In the genomic region with DNA sequence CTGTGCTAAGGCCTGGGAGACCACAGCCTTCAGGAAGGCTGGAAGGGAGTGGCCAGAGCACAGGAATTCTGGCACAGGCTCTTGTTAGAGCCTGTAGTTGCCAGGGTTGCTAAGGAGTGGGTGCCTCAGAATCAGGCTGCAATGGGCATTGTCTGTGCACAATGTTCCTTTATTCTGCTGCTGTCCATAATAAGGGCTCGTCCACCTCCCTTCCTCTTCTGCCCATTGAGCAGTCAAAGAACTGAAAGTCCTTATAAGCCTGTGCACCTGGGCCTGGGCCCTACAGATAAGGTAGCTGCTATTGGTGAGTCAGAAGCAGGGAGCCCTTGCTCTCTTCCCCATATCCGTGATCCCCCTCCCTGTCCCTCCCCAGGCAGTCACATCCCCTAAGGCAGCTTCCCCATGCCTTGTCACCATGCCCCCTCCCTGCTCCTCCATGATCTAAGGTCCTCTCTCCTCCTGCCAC, we compare ENCODE assay signal across 15 cellular contexts. TPM values are rescaled to one million over a fixed set of nuclear protein-coding genes. Genes with fewer than 3 reads are reported as not detected.
DNase-seq lines count a peak whose midpoint lies in the region; ATAC-seq, FAIRE-seq and TF ChIP-seq lines count a peak whose summit lies in the region.
"Had no signal": no experiment of that assay in that cellular context is flagged by ENCODE, and none has a peak within 500 bp of the region (broad histone marks: within the 10 kb centered on the region; RNA-seq: fewer than 3 reads in every experiment).

No MANE protein-coding gene starts in this region.

- TF ChIP-seq CTCF in astrocyte (IDR thresholded peaks at IDR 0.05; ENCODE audit: insufficient read depth, low read depth, low read length): no peak
- TF ChIP-seq CTCF in heart right ventricle (IDR thresholded peaks at IDR 0.05): no peak

- no peaks in the 10 kb centered on the region for H3K9me3 ChIP-seq in astrocyte (ENCODE audit: insufficient read depth, low read depth, low read length)
- H3K9me3 ChIP-seq in heart right ventricle: no peaks in the 10 kb centered on the region

- H3K27ac ChIP-seq in astrocyte (ENCODE audit: low read depth, low read length) (no peak overlapping the region), heart right ventricle (peak overlapping the region in 2 of 10 donors; percentile 23 to 61)

- H2AFZ ChIP-seq in astrocyte (ENCODE audit: low read depth, low read length): no peak overlapping the region

- no peaks in the 10 kb centered on the region for H3K4me1 Mint-ChIP-seq in astrocyte (ENCODE audit: low read depth, unreplicated experiment)
- H3K4me1 Mint-ChIP-seq: CD4-positive, alpha-beta memory T cell; stimulated activated memory B cell treated with anti-CD40 and anti-IgM and Interleukin-4, amounts not matched to agents 10 μg/mL and 1 μg/mL and 100 μg/mL, for 72 hours had no signal

- no peak overlapping the region for H3K9ac ChIP-seq in astrocyte (ENCODE audit: low read length)

- no peaks in the 10 kb centered on the region for H3K27me3 ChIP-seq in astrocyte (ENCODE audit: insufficient read depth, low read length)
- no peaks in the 10 kb centered on the region for H3K27me3 ChIP-seq in heart right ventricle

- H3K36me3 ChIP-seq in astrocyte (ENCODE audit: insufficient read depth, low read length) (no peaks in the 10 kb centered on the region), heart right ventricle (no peaks in the 10 kb centered on the region)

- H3K4me3 ChIP-seq in astrocyte (ENCODE audit: insufficient read depth, low read depth, low read length) (no peak overlapping the region), heart right ventricle (no peak overlapping the region)

- H3K27me3 Mint-ChIP-seq in astrocyte (ENCODE audit: low read depth, unreplicated experiment): peaks cover 29% of the 10 kb centered on the region
- H3K27me3 Mint-ChIP-seq: CD4-positive, alpha-beta memory T cell had no signal

- no peak overlapping the region for H3K4me2 ChIP-seq in astrocyte (ENCODE audit: low read length)

- H4K20me1 ChIP-seq in astrocyte (ENCODE audit: insufficient read depth, low read length): no peaks in the 10 kb centered on the region

- H3K79me2 ChIP-seq in astrocyte (ENCODE audit: insufficient read depth, low read length): no peaks in the 10 kb centered on the region

- peak in 74 of 76 experiments; percentile 25 to 86 (median 68) for DNase-seq in HUDEP-2 (lab: John Stamatoyannopoulos, UW; ENCODE audit: unreplicated experiment in 76 of 76)
- DNase-seq in astrocyte (ENCODE audit: low read depth): peak; percentile 24
- no peak for DNase-seq in heart right ventricle
- peak in 7 of 10 donors; percentile 35 to 89 (median 61) for DNase-seq in posterior cingulate gyrus
- DNase-seq in SIG-M5 (lab: John Stamatoyannopoulos, UW): no peak
- no peak for DNase-seq in NCI-H1694 (lab: John Stamatoyannopoulos, UW)
- no peak for DNase-seq in SKM-1 treated with dmso at 0.1 percent for 144 hours (lab: John Stamatoyannopoulos, UW; ENCODE audit: unreplicated experiment)
- DNase-seq: amniotic stem cell; CD4-positive, alpha-beta memory T cell; NCI-H2029; T-helper 9 cell had no signal

- FAIRE-seq in astrocyte (lab: Jason Lieb, UNC): no peak
- FAIRE-seq: endothelial cell of umbilical vein had no signal

- ATAC-seq in heart right ventricle (peak; percentile 55 to 96 (median 85)), GM19463 (IDR thresholded peaks at IDR 0.05; ENCODE audit: unreplicated experiment) (no peak)
- ATAC-seq: stimulated activated memory B cell treated with anti-CD40 and anti-IgM and Interleukin-4, amounts not matched to agents 10 μg/mL and 1 μg/mL and 100 μg/mL, for 72 hours had no signal

- intact Hi-C loops in heart right ventricle (cut with DNase I) (loop anchor here in 1 of 10 donors (5.0 kb wide), 1 partner anchor 39 kb away; no protein-coding TSS in a partner anchor), posterior cingulate gyrus (cut with DNase I) (no loop called here)

- WGBS in heart right ventricle, 2 donors: 37 to 48% methylated on average over 2 of the region's 2 CpGs

- peaks cover 4% of the 10 kb centered on the region for H3K9me3 Mint-ChIP-seq in astrocyte (ENCODE audit: unreplicated experiment)
- H3K9me3 Mint-ChIP-seq: CD4-positive, alpha-beta memory T cell; neural crest cell; stimulated activated memory B cell treated with anti-CD40 and anti-IgM and Interleukin-4, amounts not matched to agents 10 μg/mL and 1 μg/mL and 100 μg/mL, for 72 hours had no signal

- no peak overlapping the region for H3K27ac Mint-ChIP-seq in astrocyte (ENCODE audit: unreplicated experiment)
- H3K27ac Mint-ChIP-seq: CD4-positive, alpha-beta memory T cell; stimulated activated memory B cell treated with anti-CD40 and anti-IgM and Interleukin-4, amounts not matched to agents 10 μg/mL and 1 μg/mL and 100 μg/mL, for 72 hours had no signal

- H3K4me3 Mint-ChIP-seq in astrocyte (ENCODE audit: unreplicated experiment): no peak overlapping the region
- H3K4me3 Mint-ChIP-seq: CD4-positive, alpha-beta memory T cell; neural crest cell; stimulated activated memory B cell treated with anti-CD40 and anti-IgM and Interleukin-4, amounts not matched to agents 10 μg/mL and 1 μg/mL and 100 μg/mL, for 72 hours had no signal

- H3K4me1 ChIP-seq in astrocyte (ENCODE audit: insufficient read depth, low read length): no peaks in the 10 kb centered on the region
- peaks cover 0 to 8% (median 0%) of the 10 kb centered on the region in 9 donors for H3K4me1 ChIP-seq in heart right ventricle

- H3K36me3 Mint-ChIP-seq in astrocyte (ENCODE audit: low read depth, unreplicated experiment): no peaks in the 10 kb centered on the region
- H3K36me3 Mint-ChIP-seq: CD4-positive, alpha-beta memory T cell; stimulated activated memory B cell treated with anti-CD40 and anti-IgM and Interleukin-4, amounts not matched to agents 10 μg/mL and 1 μg/mL and 100 μg/mL, for 72 hours had no signal

RNA-seq across cellular contexts. Expression of a gene that starts 5.4 kb away (rescaled TPM):
- total RNA-seq in astrocyte (not detected in 2 replicates), heart right ventricle (not detected)
- polyA plus RNA-seq in heart right ventricle: not detected
- total RNA-seq: CD4-positive, alpha-beta memory T cell; endothelial cell of umbilical vein had no signal
- polyA plus RNA-seq: CD4-positive, alpha-beta memory T cell; endothelial cell of umbilical vein had no signal

RNA-seq across cellular contexts. Expression of a gene that starts 24.1 kb away (rescaled TPM):
- total RNA-seq in astrocyte (11.2 and 11.5 TPM in 2 replicates), heart right ventricle (10 to 100 TPM in 1 of 10 donors, 1 to 10 TPM in 9; 5.0 to 11.3 (median 7.5) TPM)
- polyA plus RNA-seq in heart right ventricle: 1 to 10 TPM; 3.5 to 4.3 TPM

RNA-seq across cellular contexts. Expression of a gene that starts 24.8 kb away (rescaled TPM):
- total RNA-seq in astrocyte: 91.3 and 100.0 TPM in 2 replicates
- total RNA-seq in heart right ventricle: 10 to 100 TPM; 21.1 to 39.2 (median 31.5) TPM
- 10 to 100 TPM; 23.6 to 44.3 TPM for polyA plus RNA-seq in heart right ventricle

RNA-seq across cellular contexts. Expression of a gene that starts 49.2 kb away (rescaled TPM):
- total RNA-seq in astrocyte (14.8 and 15.4 TPM in 2 replicates), heart right ventricle (10 to 100 TPM; 38.2 to 88.4 (median 59.3) TPM)
- 10 to 100 TPM; 24.4 to 31.4 TPM for polyA plus RNA-seq in heart right ventricle

Comparison
In these comparisons a context has a peak if more than half of its experiments do, and no peak if none do; other contexts are left out.
1. DNase-seq: peak in HUDEP-2 (74 of 76), astrocyte (single experiment) and posterior cingulate gyrus (7 of 10); none in heart right ventricle (0 of 2), SIG-M5 (single experiment), NCI-H1694 (single experiment) and SKM-1 treated with dmso at 0.1 percent for 144 hours (single experiment).